8 cellular contexts compared by ENCODE assay signal in genomic region chr1:234601217-234602017, GRCh38. TPM values are rescaled to one million over a fixed set of nuclear protein-coding genes. Genes with fewer than 3 reads are reported as not detected.
DNase-seq lines count a peak whose midpoint lies in the region; ATAC-seq and TF ChIP-seq lines count a peak whose summit lies in the region.

No MANE protein-coding gene starts in this region.

- intact Hi-C loops in activated B cell treated with CpG ODN at 0.5 μM for 24 hours (cut with micrococcal nuclease) (loop anchor here (2.0 to 10.0 kb wide), 6 partner anchors 124 to 1543 kb away; partner anchors contain the start of genes ARID4B, B3GALNT2, COA6 and GGPS1), stomach (cut with DNase I; ENCODE audit: low total_unique reads) (no loop called here)

- WGBS in hepatocyte (ENCODE audit: low lambda C conversion rate, missing lambda C conversion rate): 29% methylated on average over 10 of the region's 10 CpGs
- WGBS in stomach, 5 donors: 5 to 14% (median 11%) methylated on average over 10 of the region's 10 CpGs

- H3K27ac Mint-ChIP-seq in activated B cell treated with CpG ODN at 0.5 μM for 24 hours: peak overlapping the region; percentile 88

- H3K79me2 ChIP-seq in Loucy (ENCODE audit: insufficient read depth, low read length) (peaks cover 62% of the 10 kb centered on the region), hepatocyte (peaks cover 44% of the 10 kb centered on the region)

- H3K4me1 ChIP-seq in Loucy (ENCODE audit: insufficient read depth, low read length, poor library complexity, severe bottlenecking) (peaks cover 67% of the 10 kb centered on the region), hepatocyte (ENCODE audit: insufficient read depth) (peaks cover 38% of the 10 kb centered on the region), stomach (peaks cover 36 to 60% (median 52%) of the 10 kb centered on the region in 4 donors)

- H3F3A ChIP-seq in Loucy (ENCODE audit: low read depth): peaks cover 49% of the 10 kb centered on the region

- no peaks in the 10 kb centered on the region for H3K9me3 Mint-ChIP-seq in activated B cell treated with CpG ODN at 0.5 μM for 24 hours

- TF ChIP-seq EP300 in stomach (IDR thresholded peaks at IDR 0.05): no peak

- H3K4me3 ChIP-seq in Loucy (ENCODE audit: low read length, poor library complexity, severe bottlenecking): peak overlapping the region; percentile 88
- H3K4me3 ChIP-seq in hepatocyte: no peak overlapping the region
- H3K4me3 ChIP-seq in stomach: peak overlapping the region in 2 of 4 donors; percentile 46 to 51

- CTCF ChIA-PET in activated B cell treated with CpG ODN at 0.5 μM for 24 hours (lab: Charles Lee): interaction anchor here (1.5 to 1.9 kb wide), 4 partner anchors 102 to 482 kb away, joined by 3 to 10 read pairs (median 6); no protein-coding TSS in a partner anchor

- TF ChIP-seq CTCF in Loucy (conservative IDR thresholded peaks at IDR 0.05; ENCODE audit: low read length) (no peak), activated B cell treated with CpG ODN at 0.5 μM for 24 hours (IDR thresholded peaks at IDR 0.05) (no peak), hepatocyte (IDR thresholded peaks at IDR 0.05; ENCODE audit: poor library complexity) (no peak), stomach (IDR thresholded peaks at IDR 0.05) (no peak)

- POLR2A ChIA-PET in activated B cell treated with CpG ODN at 0.5 μM for 24 hours (lab: Charles Lee): interaction anchor here (0.6 to 7.0 kb wide), 24 partner anchors 10 to 903 kb away, joined by 3 to 148 read pairs (median 4); partner anchors contain the start of genes B3GALNT2, COA6, IRF2BP2 and TARBP1

- TF ChIP-seq POLR2A in stomach (IDR thresholded peaks at IDR 0.05): no peak

- H3K27ac ChIP-seq in hepatocyte (peak overlapping the region; percentile 99), stomach (peak overlapping the region; percentile 99 to 100 (median 100))

- H3K36me3 ChIP-seq in Loucy (ENCODE audit: insufficient read depth, low read length): peaks cover 16% of the 10 kb centered on the region
- peaks cover 7% of the 10 kb centered on the region for H3K36me3 ChIP-seq in hepatocyte (replicated peaks; ENCODE audit: insufficient read depth, low read depth)
- peaks cover 0 to 9% (median 5%) of the 10 kb centered on the region in 4 donors for H3K36me3 ChIP-seq in stomach

- no peak overlapping the region for H2AFZ ChIP-seq in Loucy (ENCODE audit: low read length)
- no peak overlapping the region for H2AFZ ChIP-seq in hepatocyte

- H3K4me2 ChIP-seq in Loucy (ENCODE audit: low read depth, low read length, poor library complexity, severe bottlenecking): peak overlapping the region; percentile 95
- peak overlapping the region; percentile 83 for H3K4me2 ChIP-seq in hepatocyte

- ATAC-seq in activated B cell treated with CpG ODN at 0.5 μM for 24 hours (ENCODE audit: low read depth): no peak
- ATAC-seq in GM21447 (IDR thresholded peaks at IDR 0.05; ENCODE audit: unreplicated experiment): no peak
- ATAC-seq in GM21576 (IDR thresholded peaks at IDR 0.05; ENCODE audit: unreplicated experiment): no peak

- H3K4me3 Mint-ChIP-seq in activated B cell treated with CpG ODN at 0.5 μM for 24 hours: peak overlapping the region; percentile 78

- H3K9me2 ChIP-seq in Loucy (replicated peaks; ENCODE audit: low read depth, low read length) (no peaks in the 10 kb centered on the region), hepatocyte (replicated peaks; ENCODE audit: insufficient read depth) (no peaks in the 10 kb centered on the region)

- peaks cover 53% of the 10 kb centered on the region for H4K20me1 ChIP-seq in Loucy (ENCODE audit: insufficient read depth, low read length, poor library complexity, severe bottlenecking)
- H4K20me1 ChIP-seq in hepatocyte (ENCODE audit: insufficient read depth, poor library complexity, severe bottlenecking): peaks cover 17% of the 10 kb centered on the region

- H3K36me3 Mint-ChIP-seq in activated B cell treated with CpG ODN at 0.5 μM for 24 hours (ENCODE audit: low read depth): peaks cover 34% of the 10 kb centered on the region

- peaks cover 82% of the 10 kb centered on the region for H3K4me1 Mint-ChIP-seq in activated B cell treated with CpG ODN at 0.5 μM for 24 hours

- H3K9me3 ChIP-seq in Loucy (ENCODE audit: insufficient read depth, low read depth, low read length) (no peaks in the 10 kb centered on the region), hepatocyte (ENCODE audit: low read depth) (no peaks in the 10 kb centered on the region), stomach (no peaks in the 10 kb centered on the region)

- H3K9ac ChIP-seq in Loucy (ENCODE audit: low read depth, low read length, poor library complexity, severe bottlenecking): peak overlapping the region; percentile 92

- DNase-seq in GF-D8 (lab: John Stamatoyannopoulos, UW): peak; percentile 94
- DNase-seq in activated B cell treated with CpG ODN at 0.5 μM for 24 hours: no peak
- peak; percentile 54 for DNase-seq in hepatocyte (ENCODE audit: low spot score)
- DNase-seq in stomach: no peak
- DNase-seq in activated naive CD4-positive, alpha-beta T cell treated with anti-CD3 and anti-CD28 coated beads, Interleukin-2, amount 50 U/mL, for 16 hours: no peak

- no peaks in the 10 kb centered on the region for H3K27me3 Mint-ChIP-seq in activated B cell treated with CpG ODN at 0.5 μM for 24 hours

- peaks cover 2% of the 10 kb centered on the region for H3K27me3 ChIP-seq in Loucy (ENCODE audit: insufficient read depth, low read length, poor library complexity, severe bottlenecking)
- H3K27me3 ChIP-seq in hepatocyte: no peaks in the 10 kb centered on the region
- no peaks in the 10 kb centered on the region for H3K27me3 ChIP-seq in stomach

RNA-seq across cellular contexts. Expression of gene IRF2BP2, which starts 8.6 kb away (rescaled TPM):
- total RNA-seq in activated B cell treated with CpG ODN at 0.5 μM for 24 hours (117 and 121 TPM in 2 replicates), hepatocyte (113 and 135 TPM in 2 replicates), stomach (100 to 1,000 TPM in 2 of 5 donors, 10 to 100 TPM in 3; 58.3 to 218 (median 81.1) TPM)
- polyA plus RNA-seq in hepatocyte (65.9 and 68.2 TPM in 2 replicates), stomach (10 to 100 TPM; 39.6 to 57.0 (median 51.5) TPM)

Comparison
In these comparisons a context has a peak if more than half of its experiments do, and no peak if none do; other contexts are left out.
1. DNase-seq: peak in GF-D8 (single experiment) and hepatocyte (single experiment); none in activated B cell treated with CpG ODN at 0.5 μM for 24 hours (single experiment), stomach (single experiment) and activated naive CD4-positive, alpha-beta T cell treated with anti-CD3 and anti-CD28 coated beads, Interleukin-2, amount 50 U/mL, for 16 hours (single experiment).